1 cellular context compared by ENCODE assay signal in the genomic region with DNA sequence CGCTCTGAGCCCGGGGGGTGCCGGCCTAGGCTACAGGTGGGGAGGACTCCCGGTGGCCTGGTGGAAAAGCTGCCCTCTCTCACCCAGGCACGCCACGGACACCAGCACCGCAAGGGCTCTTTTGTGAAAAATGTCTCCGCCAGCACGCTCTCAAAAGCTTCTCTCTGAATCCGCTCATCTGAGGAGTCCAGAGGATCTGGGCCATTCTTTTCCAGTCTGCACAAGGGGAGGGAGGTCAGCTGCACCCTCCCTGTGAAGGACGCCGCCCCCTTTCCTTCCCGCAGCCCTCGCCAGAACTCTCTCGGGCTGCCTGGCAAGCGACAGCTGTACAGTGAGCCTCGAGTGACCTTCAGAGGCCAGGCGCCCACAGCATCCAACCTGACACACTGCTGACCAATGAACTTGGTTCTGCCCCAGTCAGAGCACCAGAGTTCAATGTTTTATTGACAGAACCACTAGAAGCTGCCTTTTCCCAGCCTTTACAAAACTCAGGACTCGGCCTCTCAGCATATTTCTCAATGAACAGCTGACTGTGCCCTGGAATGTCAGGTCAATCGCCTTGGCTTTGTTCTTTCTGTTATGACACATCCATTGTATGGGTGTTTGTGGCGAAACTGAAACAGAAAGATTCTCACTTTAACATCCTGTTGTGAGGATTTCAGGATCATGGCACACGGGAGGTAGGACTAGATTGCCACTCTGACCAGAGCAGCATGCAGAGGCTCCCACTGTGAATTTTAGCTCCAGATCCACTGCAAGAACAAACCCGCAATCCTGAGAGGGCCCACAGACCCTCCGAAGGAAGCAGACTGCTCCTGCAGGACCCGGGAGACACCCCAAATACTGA.
TF ChIP-seq lines count a peak whose summit lies in the region.

No MANE protein-coding gene starts in this region.

TF ChIP-seq in K562, 482 proteins besides CTCF, POLR2A, EP300 and RAD21 (continued from another document):
- TF ChIP-seq, protein P1, sequence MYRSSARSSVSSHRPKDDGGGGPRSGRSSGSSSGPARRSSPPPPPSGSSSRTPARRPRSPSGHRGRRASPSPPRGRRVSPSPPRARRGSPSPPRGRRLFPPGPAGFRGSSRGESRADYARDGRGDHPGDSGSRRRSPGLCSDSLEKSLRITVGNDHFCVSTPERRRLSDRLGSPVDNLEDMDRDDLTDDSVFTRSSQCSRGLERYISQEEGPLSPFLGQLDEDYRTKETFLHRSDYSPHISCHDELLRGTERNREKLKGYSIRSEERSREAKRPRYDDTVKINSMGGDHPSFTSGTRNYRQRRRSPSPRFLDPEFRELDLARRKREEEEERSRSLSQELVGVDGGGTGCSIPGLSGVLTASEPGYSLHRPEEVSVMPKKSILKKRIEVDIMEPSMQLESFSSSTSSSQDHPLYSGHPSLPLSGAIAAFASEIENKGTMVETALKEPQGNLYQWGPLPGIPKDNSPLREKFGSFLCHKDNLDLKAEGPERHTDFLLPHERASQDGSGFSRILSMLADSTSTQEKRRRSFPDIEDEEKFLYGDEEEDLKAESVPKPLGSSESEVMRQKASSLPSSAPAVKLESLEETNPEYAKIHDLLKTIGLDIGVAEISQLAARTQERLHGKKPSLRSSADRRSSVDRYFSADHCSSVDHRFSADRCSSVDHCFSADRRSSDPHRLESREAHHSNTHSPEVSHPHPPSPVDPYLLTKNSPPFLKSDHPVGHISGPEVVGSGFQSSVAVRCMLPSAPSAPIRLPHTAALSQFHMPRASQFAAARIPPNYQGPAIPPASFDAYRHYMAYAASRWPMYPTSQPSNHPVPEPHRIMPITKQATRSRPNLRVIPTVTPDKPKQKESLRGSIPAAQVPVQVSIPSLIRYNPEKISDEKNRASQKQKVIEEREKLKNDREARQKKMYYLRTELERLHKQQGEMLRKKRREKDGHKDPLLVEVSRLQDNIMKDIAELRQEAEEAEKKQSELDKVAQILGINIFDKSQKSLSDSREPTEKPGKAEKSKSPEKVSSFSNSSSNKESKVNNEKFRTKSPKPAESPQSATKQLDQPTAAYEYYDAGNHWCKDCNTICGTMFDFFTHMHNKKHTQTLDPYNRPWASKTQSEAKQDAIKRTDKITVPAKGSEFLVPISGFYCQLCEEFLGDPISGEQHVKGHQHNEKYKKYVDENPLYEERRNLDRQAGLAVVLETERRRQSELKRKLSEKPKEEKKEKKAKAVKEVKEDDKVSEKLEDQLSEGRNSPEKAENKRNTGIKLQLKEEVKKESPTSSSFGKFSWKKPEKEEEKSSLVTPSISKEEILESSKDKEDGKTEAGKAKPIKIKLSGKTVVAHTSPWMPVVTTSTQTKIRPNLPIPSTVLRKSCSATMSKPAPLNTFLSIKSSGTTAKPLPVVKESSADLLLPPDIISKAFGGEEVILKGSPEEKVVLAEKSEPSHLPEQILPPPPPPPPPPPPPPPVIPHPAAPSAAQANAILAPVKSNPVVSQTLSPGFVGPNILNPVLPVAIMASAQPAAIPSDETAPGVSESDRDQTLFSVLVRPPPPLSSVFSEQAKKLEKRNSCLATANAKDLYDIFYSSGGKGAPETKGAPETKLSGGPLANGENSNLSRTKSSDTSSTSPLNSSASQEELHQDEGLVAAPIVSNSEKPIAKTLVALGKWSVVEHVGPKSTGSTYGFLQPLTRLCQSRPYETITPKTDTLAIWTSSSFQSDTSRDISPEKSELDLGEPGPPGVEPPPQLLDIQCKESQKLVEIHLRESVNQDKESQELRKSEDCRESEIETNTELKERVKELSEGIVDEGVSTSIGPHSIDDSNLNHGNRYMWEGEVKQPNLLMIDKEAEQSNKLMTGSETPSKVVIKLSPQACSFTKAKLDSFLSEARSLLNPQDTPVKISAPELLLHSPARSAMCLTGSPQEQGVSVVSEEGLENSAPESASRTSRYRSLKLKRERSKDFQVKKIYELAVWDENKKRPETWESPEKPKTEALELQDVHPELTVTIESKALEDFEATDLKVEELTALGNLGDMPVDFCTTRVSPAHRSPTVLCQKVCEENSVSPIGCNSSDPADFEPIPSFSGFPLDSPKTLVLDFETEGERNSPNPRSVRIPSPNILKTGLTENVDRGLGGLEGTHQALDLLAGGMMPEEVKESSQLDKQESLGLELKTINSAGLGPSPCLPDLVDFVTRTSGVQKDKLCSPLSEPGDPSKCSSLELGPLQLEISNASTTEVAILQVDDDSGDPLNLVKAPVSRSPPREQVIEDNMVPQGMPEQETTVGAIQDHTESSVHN (IDR thresholded peaks at IDR 0.05; ENCODE audit: borderline replicate concordance in 1 of 2, low read depth in 1 of 2), result no peak
- no peak for TF ChIP-seq STAT5A (IDR thresholded peaks at IDR 0.05; ENCODE audit: borderline replicate concordance, low read length)
- no peak for TF ChIP-seq ZNF3 (CRISPR knock-in tag; IDR thresholded peaks at IDR 0.05)
- TF ChIP-seq ARID1B (IDR thresholded peaks at IDR 0.05), result no peak
- no peak for TF ChIP-seq HMG20B (CRISPR knock-in tag; IDR thresholded peaks at IDR 0.05)
- TF ChIP-seq, protein P2, sequence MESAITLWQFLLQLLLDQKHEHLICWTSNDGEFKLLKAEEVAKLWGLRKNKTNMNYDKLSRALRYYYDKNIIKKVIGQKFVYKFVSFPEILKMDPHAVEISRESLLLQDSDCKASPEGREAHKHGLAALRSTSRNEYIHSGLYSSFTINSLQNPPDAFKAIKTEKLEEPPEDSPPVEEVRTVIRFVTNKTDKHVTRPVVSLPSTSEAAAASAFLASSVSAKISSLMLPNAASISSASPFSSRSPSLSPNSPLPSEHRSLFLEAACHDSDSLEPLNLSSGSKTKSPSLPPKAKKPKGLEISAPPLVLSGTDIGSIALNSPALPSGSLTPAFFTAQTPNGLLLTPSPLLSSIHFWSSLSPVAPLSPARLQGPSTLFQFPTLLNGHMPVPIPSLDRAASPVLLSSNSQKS (CRISPR knock-in tag; IDR thresholded peaks at IDR 0.05), result no peak
- no peak for TF ChIP-seq MYNN (IDR thresholded peaks at IDR 0.05)
- TF ChIP-seq MYNN (CRISPR knock-in tag; IDR thresholded peaks at IDR 0.05), result no peak
- no peak for TF ChIP-seq LARP7 (IDR thresholded peaks at IDR 0.05)
- no peak for TF ChIP-seq PHF8 (IDR thresholded peaks at IDR 0.05; ENCODE audit: borderline replicate concordance, low read length)
- TF ChIP-seq, protein P3, sequence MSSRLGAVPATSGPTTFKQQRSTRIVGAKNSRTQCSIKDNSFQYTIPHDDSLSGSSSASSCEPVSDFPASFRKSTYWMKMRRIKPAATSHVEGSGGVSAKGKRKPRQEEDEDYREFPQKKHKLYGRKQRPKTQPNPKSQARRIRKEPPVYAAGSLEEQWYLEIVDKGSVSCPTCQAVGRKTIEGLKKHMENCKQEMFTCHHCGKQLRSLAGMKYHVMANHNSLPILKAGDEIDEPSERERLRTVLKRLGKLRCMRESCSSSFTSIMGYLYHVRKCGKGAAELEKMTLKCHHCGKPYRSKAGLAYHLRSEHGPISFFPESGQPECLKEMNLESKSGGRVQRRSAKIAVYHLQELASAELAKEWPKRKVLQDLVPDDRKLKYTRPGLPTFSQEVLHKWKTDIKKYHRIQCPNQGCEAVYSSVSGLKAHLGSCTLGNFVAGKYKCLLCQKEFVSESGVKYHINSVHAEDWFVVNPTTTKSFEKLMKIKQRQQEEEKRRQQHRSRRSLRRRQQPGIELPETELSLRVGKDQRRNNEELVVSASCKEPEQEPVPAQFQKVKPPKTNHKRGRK (tag; IDR thresholded peaks at IDR 0.05), result no peak
- no peak for TF ChIP-seq ESRRB (CRISPR knock-in tag; IDR thresholded peaks at IDR 0.05; ENCODE audit: borderline replicate concordance)
- no peak for TF ChIP-seq BRF1 (IDR thresholded peaks at IDR 0.05; ENCODE audit: borderline replicate concordance, extremely low read depth, insufficient read length)
- no peak for TF ChIP-seq MEIS2 (IDR thresholded peaks at IDR 0.05; ENCODE audit: partially characterized antibody)
- no peak for TF ChIP-seq HMG20A (CRISPR knock-in tag; conservative IDR thresholded peaks at IDR 0.05)
- no peak for TF ChIP-seq STAG1 (CRISPR knock-in tag; IDR thresholded peaks at IDR 0.05; ENCODE audit: borderline replicate concordance)
- no peak for TF ChIP-seq ZFP36 (IDR thresholded peaks at IDR 0.05; ENCODE audit: low read depth, low read length, partially characterized antibody)
